In genomic region chr18:49664086-49664890, GRCh38 we compare ENCODE assay signal across 13 cellular contexts.
DNase-seq lines count a peak whose midpoint lies in the region; ATAC-seq and TF ChIP-seq lines count a peak whose summit lies in the region.
"Had no signal": no experiment of that assay in that cellular context is flagged by ENCODE, and none has a peak within 500 bp of the region (broad histone marks: within the 10 kb centered on the region; RNA-seq: fewer than 3 reads in every experiment).

No MANE protein-coding gene starts in this region.

- TF ChIP-seq CTCF in SK-N-SH (IDR thresholded peaks at IDR 0.05), result no peak
- TF ChIP-seq CTCF in esophagus muscularis mucosa (IDR thresholded peaks at IDR 0.05), result no peak
- no peak for TF ChIP-seq CTCF in vagina (IDR thresholded peaks at IDR 0.05)

- TF ChIP-seq POLR2A in esophagus muscularis mucosa (IDR thresholded peaks at IDR 0.05; ENCODE audit: low read depth) (no peak), vagina (IDR thresholded peaks at IDR 0.05) (no peak)

- intact Hi-C loops in esophagus muscularis mucosa (cut with DNase I), result no loop called here
- intact Hi-C loops in vagina (cut with DNase I), result no loop called here

- no peaks in the 10 kb centered on the region for H3K9me2 ChIP-seq in SK-N-SH

- H3K4me3 ChIP-seq in SK-N-SH (ENCODE audit: low read depth in 2 of 2, low read length in 1 of 2), result no peak overlapping the region
- H3K4me3 ChIP-seq in esophagus muscularis mucosa, result no peak overlapping the region
- H3K4me3 ChIP-seq in vagina, result no peak overlapping the region
- H3K4me3 ChIP-seq: spleen, thoracic aorta had no signal

- CTCF ChIA-PET in SK-N-SH (lab: Yijun Ruan, JAX), result no interaction called here

- H4K20me1 ChIP-seq in SK-N-SH (ENCODE audit: insufficient read depth), result no peaks in the 10 kb centered on the region

- TF ChIP-seq EP300 in SK-N-SH (IDR thresholded peaks at IDR 0.05; ENCODE audit: borderline replicate concordance in 1 of 2, low read depth in 1 of 2, low read length in 1 of 2), result no peak
- TF ChIP-seq EP300 in esophagus muscularis mucosa (IDR thresholded peaks at IDR 0.05), result no peak

- H3K27ac ChIP-seq in SK-N-SH (ENCODE audit: low read depth in 2 of 2, low read length in 1 of 2) (no peak overlapping the region), esophagus muscularis mucosa (replicated peaks in 1 of 4) (peak overlapping the region in 3 of 4 donors; percentile 3 to 50 (median 37)), vagina (peak overlapping the region; percentile 51)
- H3K27ac ChIP-seq: spleen, thoracic aorta had no signal

- H3K9ac ChIP-seq in SK-N-SH, result no peak overlapping the region

- in situ Hi-C loops in ACHN (cut with HindIII; ENCODE audit: low pct_ligation_motif_present, low pct_unique_long_range_greater_than_20kb, low sequenced_read_pairs), result no loop called here

- POLR2A ChIA-PET in SK-N-SH (lab: Yijun Ruan, JAX), result no interaction called here

- no peak for DNase-seq in SK-N-SH
- no peak for DNase-seq in esophagus muscularis mucosa (ENCODE audit: extremely low spot score)
- peak; percentile 23 for DNase-seq in myocyte (ENCODE audit: low read depth)
- no peak for DNase-seq in vagina (ENCODE audit: extremely low spot score in 2 of 2)
- no peak for DNase-seq in NCI-H1105 (lab: John Stamatoyannopoulos, UW)
- no peak for DNase-seq in ACHN
- DNase-seq: activated naive CD8-positive, alpha-beta T cell treated with anti-CD3 and anti-CD28 coated beads for 36 hours; naive thymus-derived CD4-positive, alpha-beta T cell; NCI-H1417 treated with DMSO at 0.1 percent for 48 hours; spleen had no signal

- peaks cover 19% of the 10 kb centered on the region for H3F3A ChIP-seq in SK-N-SH (replicated peaks; ENCODE audit: insufficient read depth)

- H3K27me3 ChIP-seq in SK-N-SH (ENCODE audit: insufficient read depth) (no peaks in the 10 kb centered on the region), esophagus muscularis mucosa (peaks cover 0 to 10% (median 0%) of the 10 kb centered on the region in 4 donors), vagina (no peaks in the 10 kb centered on the region)

- H3K36me3 ChIP-seq in SK-N-SH (replicated peaks in 1 of 2; ENCODE audit: control insufficient read depth in 1 of 2, insufficient read depth in 2 of 2, low read length in 1 of 2), result no peaks in the 10 kb centered on the region
- no peaks in the 10 kb centered on the region for H3K36me3 ChIP-seq in esophagus muscularis mucosa
- no peaks in the 10 kb centered on the region for H3K36me3 ChIP-seq in vagina
- H3K36me3 ChIP-seq: spleen, thoracic aorta had no signal

- H3K4me2 ChIP-seq in SK-N-SH, result no peak overlapping the region

- no peaks in the 10 kb centered on the region for H3K79me2 ChIP-seq in SK-N-SH (ENCODE audit: insufficient read depth)

- H3K4me1 ChIP-seq in SK-N-SH (ENCODE audit: control insufficient read depth in 1 of 2, insufficient read depth in 2 of 2, low read depth in 1 of 2, low read length in 1 of 2), result peaks cover 9 to 11% of the 10 kb centered on the region in 2 experiments
- H3K4me1 ChIP-seq in esophagus muscularis mucosa, result peaks cover 3 to 34% (median 25%) of the 10 kb centered on the region in 4 donors
- H3K4me1 ChIP-seq in vagina, result no peaks in the 10 kb centered on the region
- H3K4me1 ChIP-seq: spleen had no signal

- WGBS in SK-N-SH (ENCODE audit: low lambda C conversion rate), result 83% methylated on average over 12 of the region's 12 CpGs
- WGBS in esophagus muscularis mucosa, result 55% methylated on average over 12 of the region's 12 CpGs

- TF ChIP-seq RAD21 in SK-N-SH (IDR thresholded peaks at IDR 0.05; ENCODE audit: low read length), result no peak

- H3K9me3 ChIP-seq in SK-N-SH (no peaks in the 10 kb centered on the region), esophagus muscularis mucosa (no peaks in the 10 kb centered on the region), vagina (no peaks in the 10 kb centered on the region)
- H3K9me3 ChIP-seq: spleen, thoracic aorta had no signal

- ATAC-seq in SK-N-SH treated with all-trans-retinoic acid at 6 μM for 48 hours (peak; percentile 19; the same call in 1 of the 3 replicates), HG02571 (IDR thresholded peaks at IDR 0.05; ENCODE audit: unreplicated experiment) (no peak)
- ATAC-seq: naive thymus-derived CD4-positive, alpha-beta T cell had no signal

- no peak overlapping the region for H2AFZ ChIP-seq in SK-N-SH (ENCODE audit: low read depth)

TF ChIP-seq in SK-N-SH treated with all-trans-retinoic acid at 6 μM for 48 hours, 23 proteins besides CTCF, POLR2A, EP300 and RAD21 (continues in another document):
- no peak for TF ChIP-seq ARNTL (CRISPR knock-in tag; IDR thresholded peaks at IDR 0.05; ENCODE audit: borderline replicate concordance, low read depth)
- TF ChIP-seq ZNF8 (CRISPR knock-in tag; IDR thresholded peaks at IDR 0.05), result no peak
- no peak for TF ChIP-seq ZFP30 (CRISPR knock-in tag; IDR thresholded peaks at IDR 0.05)
- TF ChIP-seq ISL1 (CRISPR knock-in tag; IDR thresholded peaks at IDR 0.05), result no peak
- TF ChIP-seq PPARA (CRISPR knock-in tag; IDR thresholded peaks at IDR 0.05; ENCODE audit: borderline replicate concordance), result no peak
- no peak for TF ChIP-seq ZNF565 (CRISPR knock-in tag; conservative IDR thresholded peaks at IDR 0.05; ENCODE audit: low read depth)
- TF ChIP-seq ZNF70 (CRISPR knock-in tag; IDR thresholded peaks at IDR 0.05), result no peak
- TF ChIP-seq, protein P1, sequence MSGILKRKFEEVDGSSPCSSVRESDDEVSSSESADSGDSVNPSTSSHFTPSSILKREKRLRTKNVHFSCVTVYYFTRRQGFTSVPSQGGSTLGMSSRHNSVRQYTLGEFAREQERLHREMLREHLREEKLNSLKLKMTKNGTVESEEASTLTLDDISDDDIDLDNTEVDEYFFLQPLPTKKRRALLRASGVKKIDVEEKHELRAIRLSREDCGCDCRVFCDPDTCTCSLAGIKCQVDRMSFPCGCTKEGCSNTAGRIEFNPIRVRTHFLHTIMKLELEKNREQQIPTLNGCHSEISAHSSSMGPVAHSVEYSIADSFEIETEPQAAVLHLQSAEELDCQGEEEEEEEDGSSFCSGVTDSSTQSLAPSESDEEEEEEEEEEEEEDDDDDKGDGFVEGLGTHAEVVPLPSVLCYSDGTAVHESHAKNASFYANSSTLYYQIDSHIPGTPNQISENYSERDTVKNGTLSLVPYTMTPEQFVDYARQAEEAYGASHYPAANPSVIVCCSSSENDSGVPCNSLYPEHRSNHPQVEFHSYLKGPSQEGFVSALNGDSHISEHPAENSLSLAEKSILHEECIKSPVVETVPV (CRISPR knock-in tag; IDR thresholded peaks at IDR 0.05), result no peak
- no peak for TF ChIP-seq BACH2 (CRISPR knock-in tag; IDR thresholded peaks at IDR 0.05; ENCODE audit: borderline replicate concordance)

TF ChIP-seq in SK-N-SH, 30 proteins besides CTCF, POLR2A, EP300 and RAD21:
- no peak for TF ChIP-seq USF1 (IDR thresholded peaks at IDR 0.05; ENCODE audit: borderline replicate concordance, low read depth)

Comparison
In these comparisons a context has a peak if more than half of its experiments do, and no peak if none do; other contexts are left out.
1. H3K27ac ChIP-seq: peak in esophagus muscularis mucosa (3 of 4) and vagina (single experiment); none in SK-N-SH (0 of 2).